Comparison of ENCODE assay signal across 17 cellular contexts in genomic region chr1:85133565-85134159, GRCh38.
"Had no signal": no experiment of that assay in that cellular context is flagged by ENCODE, and none has a peak within 500 bp of the region (broad histone marks: within the 10 kb centered on the region; RNA-seq: fewer than 3 reads in every experiment).

No MANE protein-coding gene starts in this region.

- H3K36me3 ChIP-seq: tibial nerve had no signal

- H3K4me1 ChIP-seq: parathyroid adenoma had no signal

- H3K27me3 ChIP-seq: tibial nerve had no signal

- DNase-seq: activated CD4-positive, alpha-beta T cell treated with anti-CD3 and anti-CD28 coated beads, Interleukin-2, amount 50 U/mL, for 48 hours; activated naive CD4-positive, alpha-beta T cell treated with Interleukin-2 at 50 U/mL for 16 hours; anterior cingulate cortex; erythroblast; glutamatergic neuron; naive B cell; stimulated activated CD4-positive, alpha-beta T cell treated with anti-CD3 and anti-CD28 coated beads, Interleukin-15, amount 100 ng/mL, for 24 hours; stimulated activated CD4-positive, alpha-beta T cell treated with anti-CD3 and anti-CD28 coated beads, Interleukin-4, amount 100 ng/mL, for 1 hour; stimulated activated naive CD4-positive, alpha-beta T cell; T-helper 1 cell; T1000 had no signal

- H3K27ac ChIP-seq: parathyroid adenoma, skin epidermis, tibial nerve, VCaP had no signal

- H3K9me3 ChIP-seq: tibial nerve had no signal

- H3K4me3 ChIP-seq: lung, skin epidermis, tibial nerve had no signal

- ATAC-seq: activated T-helper 17 cell treated with anti-CD3 and anti-CD28 coated beads, Interleukin-2, amount 50 U/mL, for 72 hours had no signal
